Comparison of ENCODE assay signal across 9 cellular contexts in the genomic region with DNA sequence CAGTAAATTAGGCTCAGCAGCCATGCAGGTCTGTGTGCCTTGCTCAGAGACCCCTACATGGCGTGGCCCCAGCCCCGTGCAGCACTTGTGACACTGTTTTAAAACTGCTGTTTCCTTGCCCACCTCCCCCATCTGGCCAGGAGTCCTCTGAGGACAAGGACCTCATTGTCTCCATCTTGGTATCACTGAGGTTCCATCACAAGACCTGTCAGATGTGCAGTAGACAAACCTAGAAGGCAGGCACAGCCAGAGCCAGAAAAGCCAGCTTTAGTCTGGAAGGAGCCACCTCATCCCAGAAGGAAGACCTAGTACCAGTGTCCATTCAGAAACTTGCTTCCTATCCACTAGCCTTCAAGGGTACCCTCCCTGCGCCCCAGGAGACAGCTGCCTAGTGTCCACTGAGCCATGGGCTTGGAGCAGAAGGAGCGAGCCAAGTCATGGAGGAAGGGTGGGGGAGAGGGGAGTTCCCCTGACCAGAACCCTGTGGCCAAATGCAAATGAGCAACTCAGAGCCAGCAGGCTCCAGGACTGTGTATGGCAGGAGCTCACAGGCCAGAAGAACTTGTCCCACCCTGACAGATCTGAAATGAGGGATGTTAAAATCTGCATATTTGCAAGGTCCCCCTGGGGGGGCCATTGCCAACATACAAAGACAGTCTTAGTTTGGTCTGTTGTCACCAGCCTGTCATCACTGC.
DNase-seq lines count a peak whose midpoint lies in the region; ATAC-seq lines count a peak whose summit lies in the region.
"Had no signal": no experiment of that assay in that cellular context is flagged by ENCODE, and none has a peak within 500 bp of the region (broad histone marks: within the 10 kb centered on the region; RNA-seq: fewer than 3 reads in every experiment).

No MANE protein-coding gene starts in this region.

- no peaks in the 10 kb centered on the region for H3K79me1 ChIP-seq in neuronal stem cell (ENCODE audit: low read depth, low read length)

- H3K4me2 ChIP-seq in neuronal stem cell (ENCODE audit: insufficient read depth, low read length, poor library complexity, severe bottlenecking), result no peak overlapping the region

- H3K27ac Mint-ChIP-seq in IgD-negative memory B cell (peak overlapping the region; percentile 96 to 99 (median 98)), naive B cell (peak overlapping the region; percentile 91 to 100 (median 98))

- H3K27ac ChIP-seq in neuronal stem cell (replicated peaks; ENCODE audit: low read length), result no peak overlapping the region

- no peak overlapping the region for H3K4me3 ChIP-seq in neuronal stem cell (ENCODE audit: low read length in 2 of 2)

- no peak for DNase-seq in naive B cell
- DNase-seq in iPS-NIHi11 (ENCODE audit: low spot score), result no peak
- no peak for DNase-seq in neuronal stem cell (ENCODE audit: low spot score)
- no peak for DNase-seq in OCI-M2 (lab: John Stamatoyannopoulos, UW; ENCODE audit: unreplicated experiment)
- DNase-seq in NCI-H510A treated with DMSO at 0.1 percent for 48 hours (lab: John Stamatoyannopoulos, UW), result no peak
- DNase-seq: NCI-H774 had no signal

- H2BK12ac ChIP-seq in neuronal stem cell (ENCODE audit: low read length), result no peak overlapping the region

- H2AK5ac ChIP-seq in neuronal stem cell (ENCODE audit: low read depth, low read length), result no peak overlapping the region

- WGBS in neuronal stem cell (ENCODE audit: extremely low coverage in 2 of 2, insufficient read length in 2 of 2, insufficient replicate concordance in 1 of 2), 2 donors, result no CpG with 5 or more reads among the region's 4 CpGs

- no peak overlapping the region for H3K14ac ChIP-seq in neuronal stem cell (ENCODE audit: low read length)

- H3K4me3 Mint-ChIP-seq in IgD-negative memory B cell (peak overlapping the region in 3 of 4 donors; percentile 63 to 95 (median 63)), naive B cell (peak overlapping the region in 6 of 8 donors; percentile 19 to 88 (median 54))

- H3K36me3 ChIP-seq in neuronal stem cell (replicated peaks in 1 of 2; ENCODE audit: control insufficient read depth in 2 of 2, insufficient read depth in 2 of 2, low read length in 2 of 2), result peaks cover 0 to 3% of the 10 kb centered on the region in 2 donors

- H2BK120ac ChIP-seq in neuronal stem cell (ENCODE audit: low read depth, low read length), result no peak overlapping the region

- H2BK5ac ChIP-seq in neuronal stem cell (ENCODE audit: low read length), result no peak overlapping the region

- no peak overlapping the region for H2BK15ac ChIP-seq in neuronal stem cell (ENCODE audit: low read length)

- H3K9me3 Mint-ChIP-seq in IgD-negative memory B cell (no peaks in the 10 kb centered on the region), naive B cell (no peaks in the 10 kb centered on the region)

- no peaks in the 10 kb centered on the region for H3K9me3 ChIP-seq in neuronal stem cell (replicated peaks in 1 of 2; ENCODE audit: control insufficient read depth in 2 of 2, insufficient read depth in 1 of 2, low read depth in 1 of 2, low read length in 2 of 2)

- ATAC-seq in GM18502 (IDR thresholded peaks at IDR 0.05; ENCODE audit: poor library complexity, unreplicated experiment) (peak; percentile 78), GM21737 (IDR thresholded peaks at IDR 0.05; ENCODE audit: unreplicated experiment) (peak; percentile 65), naive B cell (ENCODE audit: low read depth in 2 of 2) (no peak)

- H3K4me1 Mint-ChIP-seq in IgD-negative memory B cell, result peaks cover 20 to 25% (median 21%) of the 10 kb centered on the region in 3 donors
- H3K4me1 Mint-ChIP-seq in naive B cell, result peaks cover 21 to 31% (median 27%) of the 10 kb centered on the region in 3 donors

- H3K27me3 Mint-ChIP-seq in IgD-negative memory B cell, result no peaks in the 10 kb centered on the region
- H3K27me3 Mint-ChIP-seq in naive B cell, result no peaks in the 10 kb centered on the region

- no peak overlapping the region for H4K8ac ChIP-seq in neuronal stem cell (ENCODE audit: low read depth, low read length)

- no peak overlapping the region for H3K4ac ChIP-seq in neuronal stem cell (ENCODE audit: low read length)

- H3K4me1 ChIP-seq in neuronal stem cell (ENCODE audit: control insufficient read depth in 2 of 2, insufficient read depth in 1 of 2, low read depth in 1 of 2, low read length in 2 of 2), result peaks cover 11 to 14% of the 10 kb centered on the region in 2 donors

- H3K27me3 ChIP-seq in neuronal stem cell (ENCODE audit: control insufficient read depth in 3 of 3, insufficient read depth in 3 of 3, low read depth in 1 of 3, low read length in 3 of 3), result no peaks in the 10 kb centered on the region

- H4K91ac ChIP-seq in neuronal stem cell (ENCODE audit: low read depth, low read length, poor library complexity), result no peak overlapping the region

- H2AFZ ChIP-seq in neuronal stem cell (ENCODE audit: low read length), result no peak overlapping the region

- no peaks in the 10 kb centered on the region for H3K36me3 Mint-ChIP-seq in IgD-negative memory B cell
- H3K36me3 Mint-ChIP-seq in naive B cell, result no peaks in the 10 kb centered on the region

- H3K9ac ChIP-seq in neuronal stem cell (ENCODE audit: low read depth, low read length, poor library complexity), result no peak overlapping the region

- no peak overlapping the region for H3K18ac ChIP-seq in neuronal stem cell (ENCODE audit: low read length)

- no peak overlapping the region for H3K23ac ChIP-seq in neuronal stem cell (ENCODE audit: low read depth, low read length, poor library complexity)

Comparison
In these comparisons a context has a peak if more than half of its experiments do, and no peak if none do; other contexts are left out.
1. ATAC-seq: peak in GM18502 (single experiment) and GM21737 (single experiment); none in naive B cell (0 of 2).